Comparison of ENCODE assay signal across 10 cellular contexts in the genomic region with DNA sequence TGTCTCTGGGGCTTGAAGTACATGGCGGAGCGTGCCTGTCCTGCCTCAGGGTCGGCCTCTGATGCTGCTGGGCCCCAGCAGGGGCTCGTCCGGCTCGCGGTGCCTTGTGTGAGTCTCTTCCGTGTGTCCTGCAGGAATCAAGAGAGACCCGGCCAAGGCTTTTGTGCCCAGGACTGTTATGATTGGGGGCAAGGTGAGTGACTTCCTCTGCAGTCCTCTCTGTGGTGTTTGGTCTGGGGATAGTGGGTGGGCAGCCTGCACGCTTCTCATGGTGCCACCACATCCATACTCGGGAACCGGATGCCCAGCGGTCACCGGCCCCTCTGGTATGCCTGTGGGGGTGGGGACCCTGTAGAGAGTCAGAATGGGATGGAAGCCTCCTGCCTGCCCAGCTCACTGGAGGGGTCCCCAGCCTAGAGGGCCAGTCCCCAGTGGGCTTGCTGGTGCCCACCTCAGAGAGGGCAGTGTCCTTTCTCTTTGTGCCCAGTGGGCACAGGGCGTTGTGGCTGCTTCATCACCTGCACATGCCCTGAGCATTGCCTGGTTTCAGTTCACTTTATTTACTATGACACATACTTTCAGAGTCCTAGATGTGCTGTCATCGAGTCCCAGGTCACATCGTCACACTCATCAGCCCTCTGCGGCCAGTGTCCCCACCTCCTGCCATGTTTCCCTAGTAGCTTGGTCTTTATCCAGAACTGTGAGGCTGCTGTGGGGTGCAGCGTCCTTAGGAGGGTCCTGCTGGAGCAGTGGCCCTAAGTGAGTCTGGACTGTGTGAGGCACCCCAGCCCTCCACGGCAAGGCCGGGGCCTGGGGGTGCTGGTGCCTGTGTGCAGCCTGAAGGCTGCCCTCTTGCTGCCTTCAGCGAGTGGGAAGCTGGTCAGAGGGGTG. TPM values are rescaled to one million over a fixed set of nuclear protein-coding genes. Genes with fewer than 3 reads are reported as not detected.
DNase-seq lines count a peak whose midpoint lies in the region; ATAC-seq and TF ChIP-seq lines count a peak whose summit lies in the region.
"Had no signal": no experiment of that assay in that cellular context is flagged by ENCODE, and none has a peak within 500 bp of the region (broad histone marks: within the 10 kb centered on the region; RNA-seq: fewer than 3 reads in every experiment).

No MANE protein-coding gene starts in this region.

- BruUV-seq in OCI-LY7 (replicated peaks; lab: Mats Ljungman, UMichigan): no TSS peak

- no peak overlapping the region for H3K4me3 Mint-ChIP-seq in activated CD4-positive, alpha-beta memory T cell treated with anti-CD3 and anti-CD28 coated beads for 36 hours
- no peak overlapping the region for H3K4me3 Mint-ChIP-seq in activated CD4-positive, alpha-beta memory T cell treated with anti-CD3 and anti-CD28 coated beads, Interleukin-2, amount 10 ng/mL, durations not matched to agents 7 days and 5 days
- H3K4me3 Mint-ChIP-seq in stimulated activated naive CD8-positive, alpha-beta T cell treated with anti-CD3 and anti-CD28 coated beads, Interleukin-15, amount 100 ng/mL, for 72 hours: no peak overlapping the region
- H3K4me3 Mint-ChIP-seq: nephron had no signal

- H3K36me3 Mint-ChIP-seq in activated CD4-positive, alpha-beta memory T cell treated with anti-CD3 and anti-CD28 coated beads for 36 hours: peaks cover 14% of the 10 kb centered on the region
- peaks cover 19% of the 10 kb centered on the region for H3K36me3 Mint-ChIP-seq in activated CD4-positive, alpha-beta memory T cell treated with anti-CD3 and anti-CD28 coated beads, Interleukin-2, amount 10 ng/mL, durations not matched to agents 7 days and 5 days (ENCODE audit: low read depth)

- H3K4me1 Mint-ChIP-seq in activated CD4-positive, alpha-beta memory T cell treated with anti-CD3 and anti-CD28 coated beads for 36 hours (ENCODE audit: low read depth): no peaks in the 10 kb centered on the region
- no peaks in the 10 kb centered on the region for H3K4me1 Mint-ChIP-seq in activated CD4-positive, alpha-beta memory T cell treated with anti-CD3 and anti-CD28 coated beads, Interleukin-2, amount 10 ng/mL, durations not matched to agents 7 days and 5 days
- H3K4me1 Mint-ChIP-seq in stimulated activated naive CD8-positive, alpha-beta T cell treated with anti-CD3 and anti-CD28 coated beads, Interleukin-15, amount 100 ng/mL, for 72 hours: peaks cover 9% of the 10 kb centered on the region
- H3K4me1 Mint-ChIP-seq: nephron had no signal

- no peak overlapping the region for H2AFZ ChIP-seq in OCI-LY7 (ENCODE audit: low read length)

- POLR2A ChIA-PET in activated CD4-positive, alpha-beta memory T cell treated with anti-CD3 and anti-CD28 coated beads for 36 hours (lab: Charles Lee): no interaction called here
- POLR2A ChIA-PET in activated CD4-positive, alpha-beta memory T cell treated with anti-CD3 and anti-CD28 coated beads, Interleukin-2, amount 10 ng/mL, durations not matched to agents 7 days and 5 days (lab: Charles Lee): interaction anchor here (1.1 to 1.3 kb wide), 2 partner anchors 8 to 11 kb away, joined by 3 read pairs; no protein-coding TSS in a partner anchor
- POLR2A ChIA-PET in OCI-LY7 (lab: Charles Lee): interaction anchor here (0.7 kb wide), 1 partner anchor 917 kb away, joined by 3 read pairs; no protein-coding TSS in a partner anchor

- no peaks in the 10 kb centered on the region for H3K9me2 ChIP-seq in OCI-LY7 (ENCODE audit: insufficient read depth, low read length)

- no peaks in the 10 kb centered on the region for H3K79me2 ChIP-seq in OCI-LY7 (ENCODE audit: insufficient read depth, low read depth, low read length)

- H3K27me3 Mint-ChIP-seq in activated CD4-positive, alpha-beta memory T cell treated with anti-CD3 and anti-CD28 coated beads for 36 hours: no peaks in the 10 kb centered on the region
- no peaks in the 10 kb centered on the region for H3K27me3 Mint-ChIP-seq in activated CD4-positive, alpha-beta memory T cell treated with anti-CD3 and anti-CD28 coated beads, Interleukin-2, amount 10 ng/mL, durations not matched to agents 7 days and 5 days
- no peaks in the 10 kb centered on the region for H3K27me3 Mint-ChIP-seq in stimulated activated naive CD8-positive, alpha-beta T cell treated with anti-CD3 and anti-CD28 coated beads, Interleukin-15, amount 100 ng/mL, for 72 hours

- DNase-seq in activated CD4-positive, alpha-beta memory T cell treated with anti-CD3 and anti-CD28 coated beads for 36 hours: peak; percentile 31
- no peak for DNase-seq in activated CD4-positive, alpha-beta memory T cell treated with anti-CD3 and anti-CD28 coated beads, Interleukin-2, amount 10 ng/mL, durations not matched to agents 7 days and 5 days
- DNase-seq in OCI-LY7 (ENCODE audit: low spot score) (peak; percentile 40), NCI-H2227 treated with DMSO at 0.1 percent for 48 hours (lab: John Stamatoyannopoulos, UW) (no peak), SIG-M5 (lab: John Stamatoyannopoulos, UW) (no peak), NCI-H2029 (lab: John Stamatoyannopoulos, UW) (no peak)
- no peak for DNase-seq in stimulated activated naive CD8-positive, alpha-beta T cell treated with anti-CD3 and anti-CD28 coated beads, Interleukin-15, amount 100 ng/mL, for 72 hours
- DNase-seq: NCI-H748 treated with DMSO at 0.1 percent for 48 hours had no signal

- H3K4me3 ChIP-seq in OCI-LY7 (ENCODE audit: low read depth, low read length, poor library complexity, severe bottlenecking): no peak overlapping the region

- peaks cover 9% of the 10 kb centered on the region; the same call in 1 of the 2 replicates for H4K20me1 ChIP-seq in OCI-LY7 (ENCODE audit: insufficient read depth, low read length)

- no peak overlapping the region for H3K27ac ChIP-seq in OCI-LY7 (ENCODE audit: low read depth, low read length, poor library complexity, severe bottlenecking)

- no peak for TF ChIP-seq CTCF in OCI-LY7 (conservative IDR thresholded peaks at IDR 0.05; ENCODE audit: low read length)

- CTCF ChIA-PET in activated CD4-positive, alpha-beta memory T cell treated with anti-CD3 and anti-CD28 coated beads for 36 hours (lab: Charles Lee): interaction anchor here (1.5 kb wide), 2 partner anchors 11 to 110 kb away, joined by 3 to 5 read pairs; no protein-coding TSS in a partner anchor
- CTCF ChIA-PET in activated CD4-positive, alpha-beta memory T cell treated with anti-CD3 and anti-CD28 coated beads, Interleukin-2, amount 10 ng/mL, durations not matched to agents 7 days and 5 days (lab: Charles Lee): no interaction called here
- CTCF ChIA-PET in OCI-LY7 (lab: Charles Lee; ENCODE audit: unreplicated experiment): no interaction called here

- H3K4me2 ChIP-seq in OCI-LY7 (ENCODE audit: low read length): no peak overlapping the region

- H3K9me3 ChIP-seq in OCI-LY7 (ENCODE audit: low read length): no peaks in the 10 kb centered on the region

- peaks cover 3% of the 10 kb centered on the region for H3K4me1 ChIP-seq in OCI-LY7 (ENCODE audit: insufficient read depth, low read length, poor library complexity, severe bottlenecking)

- no peak overlapping the region for H3K27ac Mint-ChIP-seq in activated CD4-positive, alpha-beta memory T cell treated with anti-CD3 and anti-CD28 coated beads for 36 hours
- H3K27ac Mint-ChIP-seq in activated CD4-positive, alpha-beta memory T cell treated with anti-CD3 and anti-CD28 coated beads, Interleukin-2, amount 10 ng/mL, durations not matched to agents 7 days and 5 days: no peak overlapping the region
- H3K27ac Mint-ChIP-seq in stimulated activated naive CD8-positive, alpha-beta T cell treated with anti-CD3 and anti-CD28 coated beads, Interleukin-15, amount 100 ng/mL, for 72 hours: peak overlapping the region; percentile 69 to 93
- H3K27ac Mint-ChIP-seq: nephron had no signal

- intact Hi-C loops in activated CD4-positive, alpha-beta memory T cell treated with anti-CD3 and anti-CD28 coated beads for 36 hours (cut with micrococcal nuclease): no loop called here
- intact Hi-C loops in OCI-LY7 (cut with micrococcal nuclease; ENCODE audit: unreplicated experiment): no loop called here

- no peaks in the 10 kb centered on the region for H3K9me3 Mint-ChIP-seq in activated CD4-positive, alpha-beta memory T cell treated with anti-CD3 and anti-CD28 coated beads for 36 hours
- no peaks in the 10 kb centered on the region for H3K9me3 Mint-ChIP-seq in activated CD4-positive, alpha-beta memory T cell treated with anti-CD3 and anti-CD28 coated beads, Interleukin-2, amount 10 ng/mL, durations not matched to agents 7 days and 5 days
- no peaks in the 10 kb centered on the region for H3K9me3 Mint-ChIP-seq in stimulated activated naive CD8-positive, alpha-beta T cell treated with anti-CD3 and anti-CD28 coated beads, Interleukin-15, amount 100 ng/mL, for 72 hours
- H3K9me3 Mint-ChIP-seq: nephron had no signal

- H3K36me3 ChIP-seq in OCI-LY7 (ENCODE audit: insufficient read depth, low read length): no peaks in the 10 kb centered on the region; the same call in 1 of the 2 replicates

- ATAC-seq in HG02798 (IDR thresholded peaks at IDR 0.05; ENCODE audit: poor library complexity, unreplicated experiment): peak; percentile 92
- no peak for ATAC-seq in stimulated activated naive CD8-positive, alpha-beta T cell treated with anti-CD3 and anti-CD28 coated beads, Interleukin-15, amount 100 ng/mL, for 72 hours

RNA-seq across cellular contexts. Expression of a gene that starts 40.7 kb away (rescaled TPM):
- 10 to 100 TPM; 23.4 to 24.0 TPM for total RNA-seq in activated CD4-positive, alpha-beta memory T cell treated with anti-CD3 and anti-CD28 coated beads for 36 hours
- 10 to 100 TPM; 28.4 to 29.8 TPM for total RNA-seq in activated CD4-positive, alpha-beta memory T cell treated with anti-CD3 and anti-CD28 coated beads, Interleukin-2, amount 10 ng/mL, durations not matched to agents 7 days and 5 days
- 4.5 and 4.9 TPM in 2 replicates for total RNA-seq in OCI-LY7 (2014; rRNA removed; shearing (Covaris generic))
- total RNA-seq in OCI-LY7 (2022): 6.4 and 7.0 TPM in 2 replicates

Comparison
In these comparisons a context has a peak if more than half of its experiments do, and no peak if none do; other contexts are left out.
1. DNase-seq: peak in activated CD4-positive, alpha-beta memory T cell treated with anti-CD3 and anti-CD28 coated beads for 36 hours (single experiment) and OCI-LY7 (single experiment); none in activated CD4-positive, alpha-beta memory T cell treated with anti-CD3 and anti-CD28 coated beads, Interleukin-2, amount 10 ng/mL, durations not matched to agents 7 days and 5 days (single experiment), stimulated activated naive CD8-positive, alpha-beta T cell treated with anti-CD3 and anti-CD28 coated beads, Interleukin-15, amount 100 ng/mL, for 72 hours (0 of 2), NCI-H2227 treated with DMSO at 0.1 percent for 48 hours (single experiment), SIG-M5 (single experiment) and NCI-H2029 (single experiment).
2. H3K27ac Mint-ChIP-seq: peak in stimulated activated naive CD8-positive, alpha-beta T cell treated with anti-CD3 and anti-CD28 coated beads, Interleukin-15, amount 100 ng/mL, for 72 hours (2 of 2); none in activated CD4-positive, alpha-beta memory T cell treated with anti-CD3 and anti-CD28 coated beads for 36 hours (single experiment) and activated CD4-positive, alpha-beta memory T cell treated with anti-CD3 and anti-CD28 coated beads, Interleukin-2, amount 10 ng/mL, durations not matched to agents 7 days and 5 days (single experiment).